ENCODE assay signal across 8 cellular contexts in the genomic region with DNA sequence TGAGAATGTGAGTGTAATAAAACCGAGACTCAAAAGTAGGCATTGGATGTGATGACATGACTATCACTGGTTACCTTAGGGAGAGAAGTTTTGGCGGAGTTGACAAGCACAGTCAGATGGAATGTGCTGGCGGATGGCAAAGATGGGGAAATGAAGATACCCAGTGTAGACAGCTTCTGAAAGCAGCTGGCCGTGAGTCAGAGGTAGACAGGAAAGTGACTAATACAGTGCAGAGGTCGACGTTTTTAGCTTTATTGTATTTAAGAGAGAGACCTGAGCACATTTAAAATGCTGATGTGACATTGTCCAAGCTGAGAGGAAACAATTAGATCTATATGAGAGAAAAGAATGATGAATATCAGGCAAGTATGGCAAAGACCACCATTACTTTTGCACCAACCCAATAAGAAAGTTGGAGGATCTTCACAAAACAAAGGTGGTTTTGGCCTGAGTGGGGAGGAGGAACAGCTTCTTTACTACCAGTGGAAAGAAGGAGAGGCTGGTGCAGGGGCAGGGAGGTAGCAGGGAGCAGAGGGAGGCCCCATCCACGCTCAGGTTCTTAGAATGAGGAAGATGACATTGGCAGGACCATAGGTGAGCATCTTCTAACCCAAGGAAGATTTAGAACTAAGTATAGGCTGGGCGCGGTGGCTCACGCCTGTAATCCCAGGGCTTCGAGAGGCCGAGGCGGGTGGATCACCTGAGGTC. TPM values are rescaled to one million over a fixed set of nuclear protein-coding genes. Genes with fewer than 3 reads are reported as not detected.
DNase-seq lines count a peak whose midpoint lies in the region; ATAC-seq and TF ChIP-seq lines count a peak whose summit lies in the region.

No MANE protein-coding gene starts in this region.

- TF ChIP-seq CTCF in IMR-90 (conservative IDR thresholded peaks at IDR 0.05; ENCODE audit: low read depth, low read length): no peak
- TF ChIP-seq CTCF in brain microvascular endothelial cell (IDR thresholded peaks at IDR 0.05; ENCODE audit: low read depth, low read length, missing control alignments): no peak

- no peak for TF ChIP-seq POLR2A in IMR-90 (IDR thresholded peaks at IDR 0.05; ENCODE audit: low read depth, low read length)

- peak; percentile 90 for DNase-seq in IMR-90
- peak; percentile 91 for DNase-seq in brain microvascular endothelial cell
- DNase-seq in stimulated activated CD4-positive, alpha-beta T cell treated with anti-CD3 and anti-CD28 coated beads, Interleukin-12 subunit alpha, Interleukin-12 subunit beta, amount 100 ng/mL, for 4 hours: peak; percentile 10
- DNase-seq in effector CD4-positive, alpha-beta T cell: no peak
- DNase-seq in cerebellar nuclear complex (lab: John Stamatoyannopoulos, UW): no peak

- no peak overlapping the region for H3K23ac ChIP-seq in IMR-90 (ENCODE audit: low read depth, low read length)

- no peak overlapping the region for H3K18ac ChIP-seq in IMR-90 (ENCODE audit: low read depth, low read length)

- H3K9me3 ChIP-seq in IMR-90 (ENCODE audit: control insufficient read depth, insufficient read depth, low read length): no peaks in the 10 kb centered on the region

- no peak overlapping the region for H2BK5ac ChIP-seq in IMR-90 (ENCODE audit: low read depth, low read length, poor library complexity, severe bottlenecking)

- no peak overlapping the region; the same call in 1 of the 2 replicates for H3K14ac ChIP-seq in IMR-90 (replicated peaks; ENCODE audit: low read depth, low read length)

- in situ Hi-C loops in IMR-90 (cut with MboI; ENCODE audit: low sequenced_read_pairs): no loop called here
- in situ Hi-C loops in brain microvascular endothelial cell (cut with HindIII; ENCODE audit: low pct_ligation_motif_present, low sequenced_read_pairs): no loop called here

- dilution Hi-C loops in IMR-90 (cut with HindIII; ENCODE audit: low sequenced_read_pairs, unreplicated experiment): no loop called here

- H2BK120ac ChIP-seq in IMR-90 (ENCODE audit: low read depth, low read length): peak overlapping the region; percentile 52; the same call in 1 of the 2 replicates

- no peaks in the 10 kb centered on the region; the same call in 1 of the 2 replicates for H3K9me1 ChIP-seq in IMR-90 (ENCODE audit: insufficient read depth, low read length)

- no TSS peak for BruUV-seq in IMR-90 (replicated peaks; lab: Mats Ljungman, UMichigan)

- 0 out of 4 replicates have a peak overlapping the region, but pooled peaks of 1 of the 2 experiments have one; percentile 15 for H4K8ac ChIP-seq in IMR-90 (ENCODE audit: low read depth in 2 of 2, low read length in 2 of 2)

- H3K27me3 ChIP-seq in IMR-90 (ENCODE audit: control insufficient read depth, insufficient read depth, low read length) (peaks cover 2% of the 10 kb centered on the region), brain microvascular endothelial cell (replicated peaks) (no peaks in the 10 kb centered on the region)

- H2AK9ac ChIP-seq in IMR-90 (replicated peaks; ENCODE audit: low read depth, low read length, poor library complexity): no peak overlapping the region

- no peak overlapping the region for H4K5ac ChIP-seq in IMR-90 (ENCODE audit: low read depth, low read length)

- H3K27ac ChIP-seq in IMR-90 (ENCODE audit: insufficient read depth, low read length): no peak overlapping the region; the same call in 1 of the 2 replicates
- no peak overlapping the region for H3K27ac ChIP-seq in brain microvascular endothelial cell

- no peak overlapping the region for H2BK20ac ChIP-seq in IMR-90 (ENCODE audit: low read depth, low read length)

- H3K36me3 ChIP-seq in IMR-90 (ENCODE audit: control insufficient read depth, insufficient read depth, low read length) (no peaks in the 10 kb centered on the region), brain microvascular endothelial cell (replicated peaks) (no peaks in the 10 kb centered on the region)

- no peaks in the 10 kb centered on the region for H3K4me1 ChIP-seq in IMR-90 (ENCODE audit: control insufficient read depth, insufficient read depth, low read length)

- H2BK15ac ChIP-seq in IMR-90 (ENCODE audit: low read depth, low read length): no peak overlapping the region

- H2AK5ac ChIP-seq in IMR-90 (ENCODE audit: low read depth, low read length): peak overlapping the region; percentile 50; the same call in 1 of the 2 replicates

- POLR2A ChIA-PET in IMR-90 (lab: Charles Lee; ENCODE audit: unreplicated experiment): no interaction called here

- no peak overlapping the region for H3K4me3 ChIP-seq in IMR-90 (ENCODE audit: insufficient read depth, low read depth, low read length)
- H3K4me3 ChIP-seq in brain microvascular endothelial cell (ENCODE audit: low read depth, low read length): no peak overlapping the region

- H3K4me2 ChIP-seq in IMR-90 (ENCODE audit: low read depth, low read length): no peak overlapping the region

- H3K56ac ChIP-seq in IMR-90 (ENCODE audit: extremely low read depth, insufficient read depth, low read length): no peak overlapping the region

- H3K4ac ChIP-seq in IMR-90 (ENCODE audit: low read depth, low read length): no peak overlapping the region

- no peak for TF ChIP-seq RAD21 in IMR-90 (IDR thresholded peaks at IDR 0.05; ENCODE audit: low read length)

- peak; percentile 68 for ATAC-seq in GM18499 (IDR thresholded peaks at IDR 0.05; ENCODE audit: insufficient read depth, unreplicated experiment)
- ATAC-seq in IMR-90 (ENCODE audit: low read depth): peak; percentile 82
- no peak for ATAC-seq in GM21737 (IDR thresholded peaks at IDR 0.05; ENCODE audit: unreplicated experiment)
- ATAC-seq in GM19463 (IDR thresholded peaks at IDR 0.05; ENCODE audit: unreplicated experiment): no peak

- H4K91ac ChIP-seq in IMR-90 (ENCODE audit: insufficient read depth, low read depth, low read length): no peak overlapping the region

- no peaks in the 10 kb centered on the region for H3K79me1 ChIP-seq in IMR-90 (ENCODE audit: low read depth in 1 of 2, low read length in 2 of 2)

- H4K20me1 ChIP-seq in IMR-90 (ENCODE audit: insufficient read depth, low read length): no peaks in the 10 kb centered on the region

- CTCF ChIA-PET in IMR-90 (lab: Yijun Ruan, JAX): no interaction called here

- intact Hi-C loops in IMR-90 (cut with micrococcal nuclease): no loop called here

- H2AFZ ChIP-seq in IMR-90 (replicated peaks; ENCODE audit: low read length, poor library complexity): peak overlapping the region; percentile 67

- H3K9ac ChIP-seq in IMR-90 (ENCODE audit: low read depth, low read length): no peak overlapping the region

- WGBS in IMR-90 (ENCODE audit: extremely low coverage in 2 of 2, insufficient read length in 1 of 2), 2 experiments: 16% methylated on average over 5 of the region's 13 CpGs; no CpG with 5 or more reads in 1 of the 2 experiments

TF ChIP-seq in IMR-90, 13 proteins besides CTCF, POLR2A, EP300 and RAD21:
- TF ChIP-seq RCOR1 (IDR thresholded peaks at IDR 0.05; ENCODE audit: insufficient replicate concordance, low read length) (peak; percentile 88), MAZ (IDR thresholded peaks at IDR 0.05; ENCODE audit: borderline replicate concordance, low read depth, low read length) (no peak), FOS (IDR thresholded peaks at IDR 0.05; ENCODE audit: low read depth, low read length) (peak; percentile 92), NFE2L2 (IDR thresholded peaks at IDR 0.05; ENCODE audit: low read depth, low read length) (no peak), RFX5 (IDR thresholded peaks at IDR 0.05; ENCODE audit: low read depth, low read length) (no peak), BHLHE40 (IDR thresholded peaks at IDR 0.05; ENCODE audit: low read depth, low read length) (no peak), MXI1 (IDR thresholded peaks at IDR 0.05; ENCODE audit: borderline replicate concordance, low read depth, low read length) (no peak), CEBPB (IDR thresholded peaks at IDR 0.05; ENCODE audit: low read depth, low read length) (peak; percentile 61; the same call in 1 of the 2 replicates), SMC3 (IDR thresholded peaks at IDR 0.05; ENCODE audit: low read depth, low read length) (no peak), MAFK (IDR thresholded peaks at IDR 0.05; ENCODE audit: low read depth, low read length) (peak; percentile 88)
- TF ChIP-seq, protein P1, sequence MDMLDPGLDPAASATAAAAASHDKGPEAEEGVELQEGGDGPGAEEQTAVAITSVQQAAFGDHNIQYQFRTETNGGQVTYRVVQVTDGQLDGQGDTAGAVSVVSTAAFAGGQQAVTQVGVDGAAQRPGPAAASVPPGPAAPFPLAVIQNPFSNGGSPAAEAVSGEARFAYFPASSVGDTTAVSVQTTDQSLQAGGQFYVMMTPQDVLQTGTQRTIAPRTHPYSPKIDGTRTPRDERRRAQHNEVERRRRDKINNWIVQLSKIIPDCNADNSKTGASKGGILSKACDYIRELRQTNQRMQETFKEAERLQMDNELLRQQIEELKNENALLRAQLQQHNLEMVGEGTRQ (IDR thresholded peaks at IDR 0.05; ENCODE audit: low read depth, low read length): no peak

RNA-seq across cellular contexts. Expression of a gene that starts 36.7 kb away (rescaled TPM):
- total RNA-seq in IMR-90 (2012; rRNA removed): not detected in 2 replicates
- polyA plus RNA-seq in IMR-90 (2012; rRNA removed): not detected in 2 replicates
- not detected in 2 replicates for polyA plus RNA-seq in IMR-90 (2012; cell fraction: cytosol; rRNA removed)
- not detected in 2 replicates for polyA plus RNA-seq in IMR-90 (2012; cell fraction: nucleus; rRNA removed; ENCODE audit: low replicate concordance)

Comparison
In these comparisons a context has a peak if more than half of its experiments do, and no peak if none do; other contexts are left out.
1. ATAC-seq: peak in GM18499 (single experiment) and IMR-90 (single experiment); none in GM21737 (single experiment) and GM19463 (single experiment).
2. DNase-seq: peak in IMR-90 (single experiment), brain microvascular endothelial cell (single experiment) and stimulated activated CD4-positive, alpha-beta T cell treated with anti-CD3 and anti-CD28 coated beads, Interleukin-12 subunit alpha, Interleukin-12 subunit beta, amount 100 ng/mL, for 4 hours (single experiment); none in effector CD4-positive, alpha-beta T cell (single experiment) and cerebellar nuclear complex (0 of 2).